In genomic region chr4:164874791-164875190, GRCh38 we compare ENCODE assay signal across 19 cellular contexts. TPM values are rescaled to one million over a fixed set of nuclear protein-coding genes. Genes with fewer than 3 reads are reported as not detected.
"Had no signal": no experiment of that assay in that cellular context is flagged by ENCODE, and none has a peak within 500 bp of the region (broad histone marks: within the 10 kb centered on the region; RNA-seq: fewer than 3 reads in every experiment).

No MANE protein-coding gene starts in this region.

- ATAC-seq: activated naive CD4-positive, alpha-beta T cell treated with anti-CD3 and anti-CD28 coated beads, Interleukin-2, amount 50 U/mL, for 72 hours; activated T-cell treated with anti-CD3 and anti-CD28 coated beads, Interleukin-2, amount 50 U/mL, for 72 hours; psoas muscle; right lobe of liver; stimulated activated naive CD8-positive, alpha-beta T cell treated with anti-CD3 and anti-CD28 coated beads, Interleukin-15, amount 100 ng/mL, for 72 hours had no signal

- H3K4me3 Mint-ChIP-seq: activated CD4-positive, alpha-beta T cell treated with anti-CD3 and anti-CD28 coated beads, Interleukin-2, amount 10 ng/mL, durations not matched to agents 7 days and 5 days; activated T-cell treated with anti-CD3 and anti-CD28 coated beads, Interleukin-2, amount 50 U/mL, for 72 hours; endodermal cell; mesothelial cell of epicardium; stimulated activated naive CD8-positive, alpha-beta T cell treated with anti-CD3 and anti-CD28 coated beads, Interleukin-15, amount 100 ng/mL, for 72 hours had no signal

- H3K27me3 ChIP-seq: right lobe of liver had no signal

- H3K9me3 ChIP-seq: psoas muscle, right lobe of liver, spleen had no signal

- H3K9me3 Mint-ChIP-seq: activated CD4-positive, alpha-beta T cell treated with anti-CD3 and anti-CD28 coated beads, Interleukin-2, amount 10 ng/mL, durations not matched to agents 7 days and 5 days; activated naive CD4-positive, alpha-beta T cell treated with anti-CD3 and anti-CD28 coated beads, Interleukin-2, amount 50 U/mL, for 72 hours; stimulated activated naive CD8-positive, alpha-beta T cell treated with anti-CD3 and anti-CD28 coated beads, Interleukin-15, amount 100 ng/mL, for 72 hours had no signal

- H3K4me1 Mint-ChIP-seq: activated CD4-positive, alpha-beta T cell treated with anti-CD3 and anti-CD28 coated beads, Interleukin-2, amount 10 ng/mL, durations not matched to agents 7 days and 5 days; stimulated activated naive CD8-positive, alpha-beta T cell treated with anti-CD3 and anti-CD28 coated beads, Interleukin-15, amount 100 ng/mL, for 72 hours had no signal

- H3K36me3 Mint-ChIP-seq: activated naive CD4-positive, alpha-beta T cell treated with anti-CD3 and anti-CD28 coated beads, Interleukin-2, amount 50 U/mL, for 72 hours; mesothelial cell of epicardium had no signal

- H3K27ac Mint-ChIP-seq: activated CD4-positive, alpha-beta T cell treated with anti-CD3 and anti-CD28 coated beads, Interleukin-2, amount 10 ng/mL, durations not matched to agents 7 days and 5 days; activated naive CD4-positive, alpha-beta T cell treated with anti-CD3 and anti-CD28 coated beads, Interleukin-2, amount 50 U/mL, for 72 hours; activated T-cell treated with anti-CD3 and anti-CD28 coated beads, Interleukin-2, amount 50 U/mL, for 72 hours; endodermal cell; mesothelial cell of epicardium; stimulated activated naive CD8-positive, alpha-beta T cell treated with anti-CD3 and anti-CD28 coated beads, Interleukin-15, amount 100 ng/mL, for 72 hours had no signal

- H3K27ac ChIP-seq: dorsolateral prefrontal cortex, psoas muscle, right lobe of liver, spleen had no signal

- H3K4me1 ChIP-seq: psoas muscle, right lobe of liver, spleen had no signal

- DNase-seq: activated CD4-positive, alpha-beta T cell treated with anti-CD3 and anti-CD28 coated beads, Interleukin-2, amount 10 ng/mL, durations not matched to agents 7 days and 5 days; activated CD8-positive, alpha-beta memory T cell treated with anti-CD3 and anti-CD28 coated beads, Interleukin-2, amount 50 U/mL, for 48 hours; activated gamma-delta T cell; activated T-cell treated with anti-CD3 and anti-CD28 coated beads, Interleukin-2, amount 50 U/mL, for 72 hours; dorsolateral prefrontal cortex; endodermal cell; hippocampal formation; kidney glomerular epithelial cell; psoas muscle; right lobe of liver; spleen; stimulated activated naive CD8-positive, alpha-beta T cell treated with anti-CD3 and anti-CD28 coated beads, Interleukin-15, amount 100 ng/mL, for 72 hours had no signal

- H3K36me3 ChIP-seq: right lobe of liver, spleen had no signal

- H3K4me3 ChIP-seq: dorsolateral prefrontal cortex, psoas muscle, right lobe of liver, spleen had no signal

RNA-seq across cellular contexts. Expression of gene APELA, which starts 2.2 kb away (rescaled TPM):
- total RNA-seq: activated CD4-positive, alpha-beta T cell treated with anti-CD3 and anti-CD28 coated beads, Interleukin-2, amount 10 ng/mL, durations not matched to agents 7 days and 5 days; activated naive CD4-positive, alpha-beta T cell treated with anti-CD3 and anti-CD28 coated beads, Interleukin-2, amount 50 U/mL, for 72 hours; activated T-cell treated with anti-CD3 and anti-CD28 coated beads, Interleukin-2, amount 50 U/mL, for 72 hours; cardiac septum; osteoblast; psoas muscle; right lobe of liver; spleen; T-helper 2 cell treated with Interferon-gamma antibody and Interleukin-4, amounts not matched to agents 100 ng/mL and 5 ng/mL, for 36 hours; ureter had no signal
- polyA plus RNA-seq: neural cell, spleen had no signal
